Comparison of ENCODE assay signal across 13 cellular contexts in the genomic region with DNA sequence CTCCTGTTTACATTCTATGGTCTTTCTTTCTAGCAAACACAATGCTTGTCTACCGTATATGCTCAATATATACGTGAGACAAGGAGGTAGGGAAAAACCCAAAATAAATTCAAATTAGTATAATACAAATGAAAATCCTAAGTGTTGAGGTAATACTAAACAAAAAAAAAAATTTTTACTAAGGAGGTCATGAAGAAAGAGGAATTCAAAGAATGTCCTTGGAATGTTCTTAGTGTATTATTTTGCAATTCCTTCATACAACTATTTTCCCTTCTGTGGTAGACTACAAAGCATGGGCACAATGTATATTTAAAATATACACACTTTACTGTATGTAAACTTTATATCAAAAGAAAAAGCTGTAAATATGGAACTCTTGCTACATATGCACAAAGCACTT. TPM values are rescaled to one million over a fixed set of nuclear protein-coding genes. Genes with fewer than 3 reads are reported as not detected.
A peak's percentile ranks its signal among the peaks of the same experiment; 100 is the strongest.
DNase-seq lines count a peak whose midpoint lies in the region; ATAC-seq and TF ChIP-seq lines count a peak whose summit lies in the region.
"Had no signal": no experiment of that assay in that cellular context is flagged by ENCODE, and none has a peak within 500 bp of the region (broad histone marks: within the 10 kb centered on the region; RNA-seq: fewer than 3 reads in every experiment).

No MANE protein-coding gene starts in this region.

- no peaks in the 10 kb centered on the region for H4K20me1 ChIP-seq in IMR-90 (ENCODE audit: insufficient read depth, low read length)

- H2AFZ ChIP-seq in IMR-90 (replicated peaks; ENCODE audit: low read length, poor library complexity) = no peak overlapping the region

- H3K4ac ChIP-seq in IMR-90 (ENCODE audit: low read depth, low read length) = peak overlapping the region; percentile 93

- H3K79me1 ChIP-seq in IMR-90 (ENCODE audit: low read depth in 1 of 2, low read length in 2 of 2) = peaks cover 22 to 41% of the 10 kb centered on the region in 2 experiments

- DNase-seq in AG04450 (ENCODE audit: low read depth, low spot score) (peak; percentile 8), IMR-90 (peak; percentile 60), choroid plexus epithelial cell (ENCODE audit: low read depth) (peak; percentile 70), left lung (no peak), NCI-H2227 (lab: John Stamatoyannopoulos, UW; ENCODE audit: unreplicated experiment) (no peak), C1 segment of cervical spinal cord (lab: John Stamatoyannopoulos, UW) (no peak), G401 (ENCODE audit: low spot score) (no peak)
- DNase-seq: activated CD4-positive, alpha-beta T cell treated with anti-CD3 and anti-CD28 coated beads for 4 hours; central memory CD4-positive, alpha-beta T cell; stimulated activated CD4-positive, alpha-beta T cell treated with anti-CD3 and anti-CD28 coated beads, Interleukin-2, amount 100 ng/mL, for 24 hours had no signal

- H3K9me1 ChIP-seq in IMR-90 (ENCODE audit: insufficient read depth, low read length) = peaks cover 3% of the 10 kb centered on the region; the same call in 1 of the 2 replicates

- POLR2A ChIA-PET in AG04450 (lab: Yijun Ruan, JAX) (interaction anchor here (0.6 to 0.7 kb wide), 2 partner anchors 92 to 548 kb away, joined by 5 to 8 read pairs; no protein-coding TSS in a partner anchor), IMR-90 (lab: Charles Lee; ENCODE audit: unreplicated experiment) (no interaction called here)

- H3K4me2 ChIP-seq in IMR-90 (ENCODE audit: low read depth, low read length) = peak overlapping the region; percentile 8; the same call in 1 of the 2 replicates

- 0 out of 2 replicates have a peak overlapping the region, but pooled peaks have one; percentile 82 for H3K18ac ChIP-seq in IMR-90 (ENCODE audit: low read depth, low read length)

- H2AK9ac ChIP-seq in IMR-90 (replicated peaks; ENCODE audit: low read depth, low read length, poor library complexity) = no peak overlapping the region

- no TSS peak for BruUV-seq in IMR-90 (replicated peaks; lab: Mats Ljungman, UMichigan)

- CTCF ChIA-PET in AG04450 (lab: Charles Lee) (no interaction called here), IMR-90 (lab: Yijun Ruan, JAX) (interaction anchor here (0.6 kb wide), 1 partner anchor 63 kb away, joined by 3 read pairs; no protein-coding TSS in a partner anchor)

- no peak overlapping the region for H2AK5ac ChIP-seq in IMR-90 (ENCODE audit: low read depth, low read length)

- peak; percentile 87 for ATAC-seq in IMR-90 (ENCODE audit: low read depth)
- ATAC-seq in left lung = peak; percentile 65
- no peak for ATAC-seq in GM19328 (IDR thresholded peaks at IDR 0.05; ENCODE audit: unreplicated experiment)
- ATAC-seq: activated T-helper 17 cell treated with anti-CD3 and anti-CD28 coated beads, Interleukin-2, amount 50 U/mL, for 72 hours; esophagus mucosa had no signal

- H3K27ac ChIP-seq in AG04450 (ENCODE audit: low read depth, low read length) = no peak overlapping the region
- peak overlapping the region; percentile 87; the same call in 1 of the 2 replicates for H3K27ac ChIP-seq in IMR-90 (ENCODE audit: insufficient read depth, low read length)
- H3K27ac ChIP-seq in left lung = no peak overlapping the region

- peak overlapping the region; percentile 40; the same call in 1 of the 2 replicates for H2BK20ac ChIP-seq in IMR-90 (ENCODE audit: low read depth, low read length)

- in situ Hi-C loops in IMR-90 (cut with MboI; ENCODE audit: low sequenced_read_pairs) = no loop called here
- in situ Hi-C loops in G401 (cut with HindIII; ENCODE audit: low sequenced_read_pairs) = no loop called here

- no peak overlapping the region for H3K56ac ChIP-seq in IMR-90 (ENCODE audit: extremely low read depth, insufficient read depth, low read length)

- H4K8ac ChIP-seq in IMR-90 (ENCODE audit: low read depth in 2 of 2, low read length in 2 of 2) = peak overlapping the region in 1 of 2 experiments; percentile 65; a peak in 2 of 4 replicates

- H4K5ac ChIP-seq in IMR-90 (ENCODE audit: low read depth, low read length) = peak overlapping the region; percentile 59; the same call in 1 of the 2 replicates

- TF ChIP-seq POLR2A in IMR-90 (IDR thresholded peaks at IDR 0.05; ENCODE audit: low read depth, low read length) = no peak

- 0 out of 2 replicates have a peak overlapping the region, but pooled peaks have one; percentile 63 for H3K23ac ChIP-seq in IMR-90 (ENCODE audit: low read depth, low read length)

- H3K27me3 ChIP-seq in AG04450 (ENCODE audit: control insufficient read depth, insufficient read depth, low read length) = no peaks in the 10 kb centered on the region
- no peaks in the 10 kb centered on the region for H3K27me3 ChIP-seq in IMR-90 (ENCODE audit: control insufficient read depth, insufficient read depth, low read length)
- H3K27me3 ChIP-seq in left lung = no peaks in the 10 kb centered on the region

- no peaks in the 10 kb centered on the region for H3K9me3 ChIP-seq in AG04450 (ENCODE audit: control insufficient read depth, insufficient read depth, low read length)
- no peaks in the 10 kb centered on the region for H3K9me3 ChIP-seq in IMR-90 (ENCODE audit: control insufficient read depth, insufficient read depth, low read length)
- no peaks in the 10 kb centered on the region for H3K9me3 ChIP-seq in left lung

- TF ChIP-seq RAD21 in IMR-90 (IDR thresholded peaks at IDR 0.05; ENCODE audit: low read length) = no peak

- no peaks in the 10 kb centered on the region; the same call in 1 of the 2 replicates for H3K36me3 ChIP-seq in IMR-90 (ENCODE audit: control insufficient read depth, insufficient read depth, low read length)
- H3K36me3 ChIP-seq in left lung = peaks cover 0 to 22% of the 10 kb centered on the region in 2 donors

- dilution Hi-C loops in IMR-90 (cut with HindIII; ENCODE audit: low sequenced_read_pairs, unreplicated experiment) = no loop called here

- peak overlapping the region; percentile 74 for H2BK120ac ChIP-seq in IMR-90 (ENCODE audit: low read depth, low read length)

- H3K9ac ChIP-seq in IMR-90 (ENCODE audit: low read depth, low read length) = no peak overlapping the region

- H3K4me1 ChIP-seq in IMR-90 (ENCODE audit: control insufficient read depth, insufficient read depth, low read length) (peaks cover 4% of the 10 kb centered on the region; the same call in 1 of the 2 replicates), left lung (peaks cover 0 to 19% of the 10 kb centered on the region in 2 donors)

- no peak overlapping the region; the same call in 1 of the 2 replicates for H3K14ac ChIP-seq in IMR-90 (replicated peaks; ENCODE audit: low read depth, low read length)

- 0 out of 3 replicates have a peak overlapping the region, but pooled peaks have one; percentile 59 for H2BK15ac ChIP-seq in IMR-90 (ENCODE audit: low read depth, low read length)

- no peak overlapping the region; the same call in 1 of the 2 replicates for H4K91ac ChIP-seq in IMR-90 (ENCODE audit: insufficient read depth, low read depth, low read length)

- TF ChIP-seq CTCF in AG04450 (IDR thresholded peaks at IDR 0.05; ENCODE audit: low read depth, low read length) (no peak), IMR-90 (conservative IDR thresholded peaks at IDR 0.05; ENCODE audit: low read depth, low read length) (no peak), choroid plexus epithelial cell (conservative IDR thresholded peaks at IDR 0.05; ENCODE audit: low read depth, low read length) (no peak), left lung (IDR thresholded peaks at IDR 0.05) (no peak)

- intact Hi-C loops in IMR-90 (cut with micrococcal nuclease) = no loop called here
- intact Hi-C loops in left lung (cut with DNase I) = no loop called here

- peak overlapping the region; percentile 76 for H2BK5ac ChIP-seq in IMR-90 (ENCODE audit: low read depth, low read length, poor library complexity, severe bottlenecking)

- no CpG with 5 or more reads among the region's 2 CpGs for WGBS in IMR-90 (ENCODE audit: extremely low coverage in 2 of 2, insufficient read length in 1 of 2), 2 experiments

- H3K4me3 ChIP-seq in AG04450 (ENCODE audit: low read depth, low read length) = no peak overlapping the region
- H3K4me3 ChIP-seq in IMR-90 (ENCODE audit: insufficient read depth, low read depth, low read length) = no peak overlapping the region
- no peak overlapping the region for H3K4me3 ChIP-seq in choroid plexus epithelial cell (ENCODE audit: low read depth, low read length)
- H3K4me3 ChIP-seq in left lung = no peak overlapping the region

TF ChIP-seq in IMR-90, 13 proteins besides CTCF, POLR2A, EP300 and RAD21:
- TF ChIP-seq, protein P1, sequence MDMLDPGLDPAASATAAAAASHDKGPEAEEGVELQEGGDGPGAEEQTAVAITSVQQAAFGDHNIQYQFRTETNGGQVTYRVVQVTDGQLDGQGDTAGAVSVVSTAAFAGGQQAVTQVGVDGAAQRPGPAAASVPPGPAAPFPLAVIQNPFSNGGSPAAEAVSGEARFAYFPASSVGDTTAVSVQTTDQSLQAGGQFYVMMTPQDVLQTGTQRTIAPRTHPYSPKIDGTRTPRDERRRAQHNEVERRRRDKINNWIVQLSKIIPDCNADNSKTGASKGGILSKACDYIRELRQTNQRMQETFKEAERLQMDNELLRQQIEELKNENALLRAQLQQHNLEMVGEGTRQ (IDR thresholded peaks at IDR 0.05; ENCODE audit: low read depth, low read length) = no peak
- TF ChIP-seq CEBPB (IDR thresholded peaks at IDR 0.05; ENCODE audit: low read depth, low read length) = peak; percentile 66; the same call in 1 of the 2 replicates

RNA-seq across cellular contexts. Expression of a gene that starts 36.4 kb away (rescaled TPM):
- polyA plus RNA-seq in AG04450 (2011; rRNA removed) (25.1 and 42.3 TPM in 2 replicates), IMR-90 (2012; rRNA removed) (11.5 and 14.6 TPM in 2 replicates)
- polyA minus RNA-seq in AG04450 (2011; rRNA and poly(A)+ RNA removed) = 18.1 and 42.1 TPM in 2 replicates
- total RNA-seq in IMR-90 (2012; rRNA removed) (36.6 and 56.4 TPM in 2 replicates), left lung (10 to 100 TPM; 77.9 to 78.2 TPM)
- 1.7 and 2.4 TPM in 2 replicates for polyA plus RNA-seq in IMR-90 (2012; cell fraction: cytosol; rRNA removed)
- 2.3 and 20.0 TPM in 2 replicates for polyA plus RNA-seq in IMR-90 (2012; cell fraction: nucleus; rRNA removed; ENCODE audit: low replicate concordance)
- 42.0 and 79.1 TPM in 2 replicates for total RNA-seq in G401 (2014; rRNA removed; shearing (Covaris generic))

Comparison
In these comparisons a context has a peak if more than half of its experiments do, and no peak if none do; other contexts are left out.
1. DNase-seq: peak in AG04450 (single experiment), IMR-90 (single experiment) and choroid plexus epithelial cell (single experiment); none in left lung (0 of 2), NCI-H2227 (single experiment), C1 segment of cervical spinal cord (0 of 14) and G401 (single experiment).